In genomic region chr18:48767090-48767670, GRCh38 we compare ENCODE assay signal across 13 cellular contexts.
DNase-seq lines count a peak whose midpoint lies in the region; ATAC-seq lines count a peak whose summit lies in the region.
"Had no signal": no experiment of that assay in that cellular context is flagged by ENCODE, and none has a peak within 500 bp of the region (broad histone marks: within the 10 kb centered on the region; RNA-seq: fewer than 3 reads in every experiment).

No MANE protein-coding gene starts in this region.

- ATAC-seq in Right ventricle myocardium inferior, result peak; percentile 85
- ATAC-seq in central memory CD8-positive, alpha-beta T cell (replicated peaks; ENCODE audit: extremely low read depth, poor library complexity, severe bottlenecking), result peak; percentile 54
- peak; percentile 53 for ATAC-seq in memory B cell (ENCODE audit: low read depth)
- no peak for ATAC-seq in HG02798 (IDR thresholded peaks at IDR 0.05; ENCODE audit: poor library complexity, unreplicated experiment)
- ATAC-seq: naive thymus-derived CD8-positive, alpha-beta T cell had no signal

- no peaks in the 10 kb centered on the region for H3K9me3 Mint-ChIP-seq in central memory CD8-positive, alpha-beta T cell
- no peaks in the 10 kb centered on the region for H3K9me3 Mint-ChIP-seq in memory B cell
- H3K9me3 Mint-ChIP-seq: naive thymus-derived CD8-positive, alpha-beta T cell; T-helper 1 cell treated with Interleukin-12 subunit alpha and Interleukin-12 subunit beta and Interleukin-4 antibody, amounts not matched to agents 30 μg/mL and 1 μg/mL, for 36 hours had no signal

- H3K4me3 Mint-ChIP-seq in central memory CD8-positive, alpha-beta T cell, result no peak overlapping the region
- no peak overlapping the region for H3K4me3 Mint-ChIP-seq in memory B cell
- H3K4me3 Mint-ChIP-seq: naive thymus-derived CD8-positive, alpha-beta T cell; T-helper 1 cell treated with Interleukin-12 subunit alpha and Interleukin-12 subunit beta and Interleukin-4 antibody, amounts not matched to agents 30 μg/mL and 1 μg/mL, for 36 hours had no signal

- intact Hi-C loops in Right ventricle myocardium inferior (cut with DNase I), result no loop called here
- intact Hi-C loops in cardiac septum (cut with DNase I), result no loop called here

- peaks cover 6% of the 10 kb centered on the region for H3K4me1 Mint-ChIP-seq in central memory CD8-positive, alpha-beta T cell
- H3K4me1 Mint-ChIP-seq in memory B cell, result no peaks in the 10 kb centered on the region

- peak overlapping the region; percentile 64 for H3K27ac Mint-ChIP-seq in central memory CD8-positive, alpha-beta T cell (ENCODE audit: low read depth)
- H3K27ac Mint-ChIP-seq in memory B cell, result no peak overlapping the region
- H3K27ac Mint-ChIP-seq: T-helper 1 cell treated with Interleukin-12 subunit alpha and Interleukin-12 subunit beta and Interleukin-4 antibody, amounts not matched to agents 30 μg/mL and 1 μg/mL, for 36 hours had no signal

- DNase-seq in Right ventricle myocardium inferior (ENCODE audit: missing footprints) (no peak), cardiac septum (ENCODE audit: low spot score) (no peak), memory B cell (ENCODE audit: low spot score in 2 of 2) (no peak), midbrain (lab: John Stamatoyannopoulos, UW) (no peak), cerebellum (ENCODE audit: low spot score) (no peak), T1000 (lab: John Stamatoyannopoulos, UW) (no peak)
- DNase-seq in central memory CD8-positive, alpha-beta T cell (ENCODE audit: low spot score in 2 of 2), result no peak
- DNase-seq: KBM-7; naive thymus-derived CD8-positive, alpha-beta T cell; stimulated activated CD4-positive, alpha-beta T cell treated with anti-CD3 and anti-CD28 coated beads, Interleukin-4, amount 100 ng/mL, for 1 hour; thyroid gland had no signal

- no peaks in the 10 kb centered on the region for H3K27me3 Mint-ChIP-seq in central memory CD8-positive, alpha-beta T cell
- no peaks in the 10 kb centered on the region for H3K27me3 Mint-ChIP-seq in memory B cell

- H3K36me3 Mint-ChIP-seq in central memory CD8-positive, alpha-beta T cell (ENCODE audit: insufficient read depth), result peaks cover 2% of the 10 kb centered on the region
- H3K36me3 Mint-ChIP-seq in memory B cell, result peaks cover 14% of the 10 kb centered on the region
- H3K36me3 Mint-ChIP-seq: naive thymus-derived CD8-positive, alpha-beta T cell had no signal
